In the genomic region with DNA sequence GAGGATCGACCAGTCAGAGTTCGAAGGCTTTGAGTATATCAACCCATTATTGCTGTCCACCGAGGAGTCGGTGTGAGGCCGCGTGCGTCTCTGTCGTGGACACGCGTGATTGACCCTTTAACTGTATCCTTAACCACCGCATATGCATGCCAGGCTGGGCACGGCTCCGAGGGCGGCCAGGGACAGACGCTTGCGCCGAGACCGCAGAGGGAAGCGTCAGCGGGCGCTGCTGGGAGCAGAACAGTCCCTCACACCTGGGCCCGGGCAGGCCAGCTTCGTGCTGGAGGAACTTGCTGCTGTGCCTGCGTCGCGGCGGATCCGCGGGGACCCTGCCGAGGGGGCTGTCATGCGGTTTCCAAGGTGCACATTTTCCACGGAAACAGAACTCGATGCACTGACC, we compare ENCODE assay signal across 16 cellular contexts. TPM values are rescaled to one million over a fixed set of nuclear protein-coding genes. Genes with fewer than 3 reads are reported as not detected.
DNase-seq lines count a peak whose midpoint lies in the region; ATAC-seq and TF ChIP-seq lines count a peak whose summit lies in the region.
"Had no signal": no experiment of that assay in that cellular context is flagged by ENCODE, and none has a peak within 500 bp of the region (broad histone marks: within the 10 kb centered on the region; RNA-seq: fewer than 3 reads in every experiment).

No MANE protein-coding gene starts in this region.

- no peak overlapping the region for H3K4me2 ChIP-seq in mammary epithelial cell (ENCODE audit: insufficient read depth, low read depth, low read length)

- peaks cover 2% of the 10 kb centered on the region for H3K79me2 ChIP-seq in mammary epithelial cell (ENCODE audit: insufficient read depth, low read length)

- CTCF ChIA-PET in Caco-2 (lab: Charles Lee) (no interaction called here), HEK293 (lab: Yijun Ruan, JAX) (interaction anchor here (1.1 kb wide), 1 partner anchor 10 kb away, joined by 5 read pairs; no protein-coding TSS in a partner anchor), mammary epithelial cell (lab: Charles Lee; ENCODE audit: low non-redundant PET) (no interaction called here)

- H3K27me3 Mint-ChIP-seq in Caco-2 (ENCODE audit: insufficient read depth, unreplicated experiment): no peaks in the 10 kb centered on the region
- H3K27me3 Mint-ChIP-seq in stimulated activated naive B cell treated with anti-CD40 and anti-IgM and Interleukin-4, amounts not matched to agents 10 μg/mL and 1 μg/mL and 100 μg/mL, for 72 hours: no peaks in the 10 kb centered on the region
- H3K27me3 Mint-ChIP-seq in activated T-helper 2 cell treated with anti-CD3 and anti-CD28 coated beads, Interferon-gamma antibody, Interleukin-2, Interleukin-4, amounts not matched to agents 10 μg/mL and 5 μg/mL and 100 μg/mL, durations not matched to agents 14 hours and 24 hours and 36 hours (ENCODE audit: low read depth): no peaks in the 10 kb centered on the region
- H3K27me3 Mint-ChIP-seq: CD4-positive, alpha-beta memory T cell had no signal

- H3K4me3 Mint-ChIP-seq in Caco-2 (ENCODE audit: unreplicated experiment): no peak overlapping the region
- H3K4me3 Mint-ChIP-seq in stimulated activated naive B cell treated with anti-CD40 and anti-IgM and Interleukin-4, amounts not matched to agents 10 μg/mL and 1 μg/mL and 100 μg/mL, for 72 hours: no peak overlapping the region
- no peak overlapping the region for H3K4me3 Mint-ChIP-seq in activated T-helper 2 cell treated with anti-CD3 and anti-CD28 coated beads, Interferon-gamma antibody, Interleukin-2, Interleukin-4, amounts not matched to agents 10 μg/mL and 5 μg/mL and 100 μg/mL, durations not matched to agents 14 hours and 24 hours and 36 hours (ENCODE audit: low read depth)
- H3K4me3 Mint-ChIP-seq: CD4-positive, alpha-beta memory T cell; H9; HFFc6 had no signal

- H3K27ac ChIP-seq in HEK293 (ENCODE audit: extremely low read depth, low read depth, low read length) (no peak overlapping the region), mammary epithelial cell (ENCODE audit: insufficient read depth, low read depth, low read length) (no peak overlapping the region), right cardiac atrium (ENCODE audit: low read length) (no peak overlapping the region)
- H3K27ac ChIP-seq: GM23248 had no signal

- no peak overlapping the region for H3K9ac ChIP-seq in mammary epithelial cell (ENCODE audit: insufficient read depth, low read length)
- H3K9ac ChIP-seq: GM23248 had no signal

- intact Hi-C loops in Caco-2 (cut with micrococcal nuclease; ENCODE audit: unreplicated experiment) (no loop called here), mammary epithelial cell (cut with micrococcal nuclease) (no loop called here), right cardiac atrium (cut with DNase I) (no loop called here)
- intact Hi-C loops in activated T-helper 2 cell treated with anti-CD3 and anti-CD28 coated beads, Interferon-gamma antibody, Interleukin-2, Interleukin-4, amounts not matched to agents 10 μg/mL and 5 μg/mL and 100 μg/mL, durations not matched to agents 14 hours and 24 hours and 36 hours (cut with micrococcal nuclease): no loop called here

- WGBS in mammary epithelial cell (ENCODE audit: low coverage, missing lambda C conversion rate): 86% methylated on average over 8 of the region's 33 CpGs
- 95% methylated on average over 33 of the region's 33 CpGs for WGBS in right cardiac atrium

- no peaks in the 10 kb centered on the region; the same call in 1 of the 2 replicates for H3K4me1 ChIP-seq in Caco-2
- no peaks in the 10 kb centered on the region for H3K4me1 ChIP-seq in HEK293 (ENCODE audit: control insufficient read depth, insufficient read depth, low read length)
- H3K4me1 ChIP-seq in mammary epithelial cell (ENCODE audit: insufficient read depth, low read length): peaks cover 7% of the 10 kb centered on the region
- no peaks in the 10 kb centered on the region for H3K4me1 ChIP-seq in right cardiac atrium (ENCODE audit: control insufficient read depth, insufficient read depth, low read length)

- no peaks in the 10 kb centered on the region for H3K9me3 ChIP-seq in Caco-2
- no peaks in the 10 kb centered on the region for H3K9me3 ChIP-seq in HEK293 (ENCODE audit: control insufficient read depth, insufficient read depth, low read depth, low read length)
- H3K9me3 ChIP-seq in mammary epithelial cell (replicated peaks; ENCODE audit: insufficient read depth, low read length): no peaks in the 10 kb centered on the region
- no peaks in the 10 kb centered on the region for H3K9me3 ChIP-seq in right cardiac atrium (ENCODE audit: control insufficient read depth, low read length)

- TSS peak; percentile 63 for BruUV-seq in Caco-2 (replicated peaks; lab: Mats Ljungman, UMichigan)
- TSS peak; percentile 38 for BruUV-seq in mammary epithelial cell (replicated peaks; lab: Mats Ljungman, UMichigan)

- no peak overlapping the region for H2AFZ ChIP-seq in mammary epithelial cell (ENCODE audit: low read depth, low read length)
- H2AFZ ChIP-seq: GM23248 had no signal

- POLR2A ChIA-PET in Caco-2 (lab: Charles Lee): no interaction called here
- POLR2A ChIA-PET in HEK293 (lab: Yijun Ruan, JAX): interaction anchor here (1.1 kb wide), 1 partner anchor 11 kb away, joined by 3 read pairs; no protein-coding TSS in a partner anchor

- H3K4me3 ChIP-seq in Caco-2 (ENCODE audit: low read depth, low read length) (no peak overlapping the region), HEK293 (ENCODE audit: low read depth, low read length) (no peak overlapping the region), mammary epithelial cell (replicated peaks in 1 of 3; ENCODE audit: insufficient read depth in 1 of 3, low read depth in 2 of 3, low read length in 3 of 3) (no peak overlapping the region), right cardiac atrium (ENCODE audit: low read length) (no peak overlapping the region)
- H3K4me3 ChIP-seq: GM23248 had no signal

- in situ Hi-C loops in mammary epithelial cell (cut with MboI; ENCODE audit: low sequenced_read_pairs in 2 of 2): loop anchor here (25.0 kb wide), 2 partner anchors 352 to 1252 kb away; partner anchors contain the start of genes HES5 (in 1 of the 2) and PANK4 (in 1 of the 2)

- ATAC-seq in stimulated activated naive B cell treated with anti-CD40 and anti-IgM and Interleukin-4, amounts not matched to agents 10 μg/mL and 1 μg/mL and 100 μg/mL, for 72 hours (replicated peaks): no peak
- ATAC-seq in right cardiac atrium: no peak
- ATAC-seq in HG03469 (IDR thresholded peaks at IDR 0.05; ENCODE audit: unreplicated experiment): no peak
- ATAC-seq: HCT116 had no signal

- no peaks in the 10 kb centered on the region for H3K9me3 Mint-ChIP-seq in Caco-2 (ENCODE audit: unreplicated experiment)
- H3K9me3 Mint-ChIP-seq in stimulated activated naive B cell treated with anti-CD40 and anti-IgM and Interleukin-4, amounts not matched to agents 10 μg/mL and 1 μg/mL and 100 μg/mL, for 72 hours: no peaks in the 10 kb centered on the region
- H3K9me3 Mint-ChIP-seq in activated T-helper 2 cell treated with anti-CD3 and anti-CD28 coated beads, Interferon-gamma antibody, Interleukin-2, Interleukin-4, amounts not matched to agents 10 μg/mL and 5 μg/mL and 100 μg/mL, durations not matched to agents 14 hours and 24 hours and 36 hours: no peaks in the 10 kb centered on the region
- H3K9me3 Mint-ChIP-seq: H9, HFFc6 had no signal

- dilution Hi-C loops in mammary epithelial cell (cut with HindIII; ENCODE audit: low sequenced_read_pairs): no loop called here

- no peaks in the 10 kb centered on the region for H3K27me3 ChIP-seq in Caco-2 (replicated peaks; ENCODE audit: control insufficient read depth, insufficient read depth, low read length)
- no peaks in the 10 kb centered on the region for H3K27me3 ChIP-seq in mammary epithelial cell (ENCODE audit: insufficient read depth, low read length)
- H3K27me3 ChIP-seq in right cardiac atrium (ENCODE audit: control insufficient read depth, insufficient read depth): no peaks in the 10 kb centered on the region

- no peak overlapping the region for H3K27ac Mint-ChIP-seq in Caco-2 (ENCODE audit: unreplicated experiment)
- peak overlapping the region; percentile 25 for H3K27ac Mint-ChIP-seq in stimulated activated naive B cell treated with anti-CD40 and anti-IgM and Interleukin-4, amounts not matched to agents 10 μg/mL and 1 μg/mL and 100 μg/mL, for 72 hours
- no peak overlapping the region for H3K27ac Mint-ChIP-seq in activated T-helper 2 cell treated with anti-CD3 and anti-CD28 coated beads, Interferon-gamma antibody, Interleukin-2, Interleukin-4, amounts not matched to agents 10 μg/mL and 5 μg/mL and 100 μg/mL, durations not matched to agents 14 hours and 24 hours and 36 hours
- H3K27ac Mint-ChIP-seq: HFFc6 had no signal

- no peaks in the 10 kb centered on the region for H4K20me1 ChIP-seq in mammary epithelial cell (ENCODE audit: insufficient read depth, low read length)

- DNase-seq in Caco-2 (no peak), mammary epithelial cell (no peak), right cardiac atrium (no peak)
- no peak for DNase-seq in stimulated activated naive B cell treated with anti-CD40 and anti-IgM and Interleukin-4, amounts not matched to agents 10 μg/mL and 1 μg/mL and 100 μg/mL, for 72 hours
- no peak for DNase-seq in activated T-helper 2 cell treated with anti-CD3 and anti-CD28 coated beads, Interferon-gamma antibody, Interleukin-2, Interleukin-4, amounts not matched to agents 10 μg/mL and 5 μg/mL and 100 μg/mL, durations not matched to agents 14 hours and 24 hours and 36 hours (ENCODE audit: low spot score)
- DNase-seq: C1 segment of cervical spinal cord; CD4-positive, alpha-beta memory T cell; COR-L47; DMS153; DND-41; GM23248; H9; HFFc6 had no signal

- H3K36me3 ChIP-seq in Caco-2 (ENCODE audit: control insufficient read depth, insufficient read depth, low read length): no peaks in the 10 kb centered on the region
- peaks cover 0 to 60% of the 10 kb centered on the region in 2 experiments; a peak in 2 of 3 replicates for H3K36me3 ChIP-seq in HEK293 (ENCODE audit: control insufficient read depth in 2 of 2, insufficient read depth in 1 of 2, low read length in 2 of 2)
- H3K36me3 ChIP-seq in mammary epithelial cell (ENCODE audit: insufficient read depth, low read length): no peaks in the 10 kb centered on the region

- H3K4me1 Mint-ChIP-seq in Caco-2 (ENCODE audit: low read depth, unreplicated experiment): no peaks in the 10 kb centered on the region
- H3K4me1 Mint-ChIP-seq in stimulated activated naive B cell treated with anti-CD40 and anti-IgM and Interleukin-4, amounts not matched to agents 10 μg/mL and 1 μg/mL and 100 μg/mL, for 72 hours: peaks cover 9 to 10% of the 10 kb centered on the region in 2 donors
- no peaks in the 10 kb centered on the region for H3K4me1 Mint-ChIP-seq in activated T-helper 2 cell treated with anti-CD3 and anti-CD28 coated beads, Interferon-gamma antibody, Interleukin-2, Interleukin-4, amounts not matched to agents 10 μg/mL and 5 μg/mL and 100 μg/mL, durations not matched to agents 14 hours and 24 hours and 36 hours (ENCODE audit: low read depth)

- TF ChIP-seq CTCF in Caco-2 (IDR thresholded peaks at IDR 0.05; ENCODE audit: insufficient read depth in 1 of 2, low read depth in 1 of 2, low read length in 1 of 2, severe bottlenecking in 1 of 2, unreplicated experiment in 1 of 2) (no peak), HEK293 (tag by site-specific recombination; IDR thresholded peaks at IDR 0.05) (no peak), mammary epithelial cell (conservative IDR thresholded peaks at IDR 0.05 in 1 of 2, IDR thresholded peaks at IDR 0.05 in 1 of 2; ENCODE audit: extremely low read depth in 1 of 2, insufficient read depth in 1 of 2, low read depth in 1 of 2, low read length in 2 of 2) (no peak)

- peaks cover 40% of the 10 kb centered on the region for H3K36me3 Mint-ChIP-seq in Caco-2 (ENCODE audit: insufficient read depth, unreplicated experiment)
- peaks cover 18 to 34% of the 10 kb centered on the region in 2 donors for H3K36me3 Mint-ChIP-seq in stimulated activated naive B cell treated with anti-CD40 and anti-IgM and Interleukin-4, amounts not matched to agents 10 μg/mL and 1 μg/mL and 100 μg/mL, for 72 hours
- no peaks in the 10 kb centered on the region for H3K36me3 Mint-ChIP-seq in activated T-helper 2 cell treated with anti-CD3 and anti-CD28 coated beads, Interferon-gamma antibody, Interleukin-2, Interleukin-4, amounts not matched to agents 10 μg/mL and 5 μg/mL and 100 μg/mL, durations not matched to agents 14 hours and 24 hours and 36 hours (ENCODE audit: low read depth)

RNA-seq across cellular contexts. Expression of gene FAAP20, which starts 9.6 kb away (rescaled TPM):
- total RNA-seq in Caco-2 (2022): 62.5 and 72.4 TPM in 2 replicates
- total RNA-seq in mammary epithelial cell: 10 to 100 TPM; 13.5 to 70.9 TPM
- polyA plus RNA-seq in mammary epithelial cell: 11.8 TPM
- polyA minus RNA-seq in mammary epithelial cell: 5.4 TPM
- 10 to 100 TPM; 35.5 to 49.3 (median 37.2) TPM for total RNA-seq in right cardiac atrium
- polyA plus RNA-seq in right cardiac atrium: 56.3 TPM
- 61.5 and 63.8 TPM in 2 replicates for total RNA-seq in activated T-helper 2 cell treated with anti-CD3 and anti-CD28 coated beads, Interferon-gamma antibody, Interleukin-2, Interleukin-4, amounts not matched to agents 10 μg/mL and 5 μg/mL and 100 μg/mL, durations not matched to agents 14 hours and 24 hours and 36 hours

RNA-seq across cellular contexts. Expression of gene SKI, which starts 43.2 kb away (rescaled TPM):
- 38.2 and 39.8 TPM in 2 replicates for total RNA-seq in Caco-2 (2022)
- total RNA-seq in mammary epithelial cell: 10 to 100 TPM; 27.2 to 47.8 TPM
- polyA plus RNA-seq in mammary epithelial cell: 10.5 TPM
- 34.8 TPM for polyA minus RNA-seq in mammary epithelial cell
- total RNA-seq in right cardiac atrium: 10 to 100 TPM; 56.7 to 83.1 (median 68.9) TPM
- polyA plus RNA-seq in right cardiac atrium: 35.6 TPM
- total RNA-seq in activated T-helper 2 cell treated with anti-CD3 and anti-CD28 coated beads, Interferon-gamma antibody, Interleukin-2, Interleukin-4, amounts not matched to agents 10 μg/mL and 5 μg/mL and 100 μg/mL, durations not matched to agents 14 hours and 24 hours and 36 hours: 37.0 and 41.1 TPM in 2 replicates
